In genomic region chr14:87805315-87805723, GRCh38 we compare ENCODE assay signal across 8 cellular contexts.
DNase-seq lines count a peak whose midpoint lies in the region; ATAC-seq and TF ChIP-seq lines count a peak whose summit lies in the region.

No MANE protein-coding gene starts in this region.

- H3K4me3 ChIP-seq in retinal pigment epithelial cell (ENCODE audit: low read length) = no peak overlapping the region

- DNase-seq in DMS153 treated with DMSO at 0.1 percent for 48 hours (lab: John Stamatoyannopoulos, UW; ENCODE audit: unreplicated experiment) (peak; percentile 1), HuH-7 (ENCODE audit: low spot score) (peak; percentile 34), retinal pigment epithelial cell (ENCODE audit: low read depth) (no peak), cortex of kidney (lab: John Stamatoyannopoulos, UW) (no peak)
- peak; percentile 26 for DNase-seq in activated CD4-positive, alpha-beta T cell treated with anti-CD3 and anti-CD28 coated beads, Interleukin-2, amount 50 U/mL, for 1 hour

- ATAC-seq in GM19395 (IDR thresholded peaks at IDR 0.05; ENCODE audit: unreplicated experiment) (peak; percentile 71), esophagus mucosa (peak; percentile 37), GM19463 (IDR thresholded peaks at IDR 0.05; ENCODE audit: unreplicated experiment) (no peak)

- TF ChIP-seq CTCF in retinal pigment epithelial cell (conservative IDR thresholded peaks at IDR 0.05; ENCODE audit: low read depth, low read length) = peak; percentile 48

Comparison
In these comparisons a context has a peak if more than half of its experiments do, and no peak if none do; other contexts are left out.
1. DNase-seq: peak in DMS153 treated with DMSO at 0.1 percent for 48 hours (single experiment), HuH-7 (single experiment) and activated CD4-positive, alpha-beta T cell treated with anti-CD3 and anti-CD28 coated beads, Interleukin-2, amount 50 U/mL, for 1 hour (single experiment); none in retinal pigment epithelial cell (single experiment) and cortex of kidney (single experiment).